10 cellular contexts compared by ENCODE assay signal in genomic region chr2:233857511-233858118, GRCh38. TPM values are rescaled to one million over a fixed set of nuclear protein-coding genes. Genes with fewer than 3 reads are reported as not detected.
A peak's percentile ranks its signal among the peaks of the same experiment; 100 is the strongest.
DNase-seq lines count a peak whose midpoint lies in the region; ATAC-seq and TF ChIP-seq lines count a peak whose summit lies in the region.
"Had no signal": no experiment of that assay in that cellular context is flagged by ENCODE, and none has a peak within 500 bp of the region (broad histone marks: within the 10 kb centered on the region; RNA-seq: fewer than 3 reads in every experiment).

No MANE protein-coding gene starts in this region.

- H3K27ac Mint-ChIP-seq in activated CD8-positive, alpha-beta memory T cell treated with anti-CD3 and anti-CD28 coated beads, Interleukin-2, amount 10 ng/mL, durations not matched to agents 7 days and 5 days: no peak overlapping the region

- no peak overlapping the region for H3K4me3 Mint-ChIP-seq in activated CD8-positive, alpha-beta memory T cell treated with anti-CD3 and anti-CD28 coated beads, Interleukin-2, amount 10 ng/mL, durations not matched to agents 7 days and 5 days

- no peaks in the 10 kb centered on the region for H3K9me3 Mint-ChIP-seq in activated CD8-positive, alpha-beta memory T cell treated with anti-CD3 and anti-CD28 coated beads, Interleukin-2, amount 10 ng/mL, durations not matched to agents 7 days and 5 days (ENCODE audit: low read depth)

- CTCF ChIA-PET in GM10248 (lab: Yijun Ruan, JAX): interaction anchor here (0.7 to 2.5 kb wide), 17 partner anchors 8 to 643 kb away, joined by 3 to 19 read pairs (median 4); partner anchors contain the start of genes MSL3B and TRPM8
- CTCF ChIA-PET in activated CD8-positive, alpha-beta memory T cell treated with anti-CD3 and anti-CD28 coated beads, Interleukin-2, amount 10 ng/mL, durations not matched to agents 7 days and 5 days (lab: Charles Lee): interaction anchor here (0.7 to 2.4 kb wide), 14 partner anchors 8 to 646 kb away, joined by 3 to 10 read pairs (median 4); partner anchors contain the start of genes MSL3B and TRPM8

- H3K36me3 Mint-ChIP-seq in activated CD8-positive, alpha-beta memory T cell treated with anti-CD3 and anti-CD28 coated beads, Interleukin-2, amount 10 ng/mL, durations not matched to agents 7 days and 5 days: peaks cover 14% of the 10 kb centered on the region

- no peak for DNase-seq in GM10248 (ENCODE audit: extremely low spot score)
- peak; percentile 81 for DNase-seq in NCI-H69 (lab: John Stamatoyannopoulos, UW)
- peak; percentile 73 for DNase-seq in activated CD8-positive, alpha-beta memory T cell treated with anti-CD3 and anti-CD28 coated beads, Interleukin-2, amount 10 ng/mL, durations not matched to agents 7 days and 5 days
- no peak for DNase-seq in left ventricle myocardium inferior
- peak; percentile 26 to 51 for DNase-seq in stimulated activated CD4-positive, alpha-beta T cell treated with anti-CD3 and anti-CD28 coated beads, Interleukin-4, amount 100 ng/mL, for 4 hours
- DNase-seq in 8988T: no peak
- DNase-seq in DMS153 treated with DMSO at 0.1 percent for 48 hours (lab: John Stamatoyannopoulos, UW; ENCODE audit: unreplicated experiment): no peak

- no peak for ATAC-seq in activated CD8-positive, alpha-beta memory T cell treated with anti-CD3 and anti-CD28 coated beads, Interleukin-2, amount 10 ng/mL, durations not matched to agents 7 days and 5 days
- no peak for ATAC-seq in GM19397 (IDR thresholded peaks at IDR 0.05; ENCODE audit: unreplicated experiment)
- ATAC-seq: right cardiac atrium had no signal

- no peaks in the 10 kb centered on the region for H3K27me3 Mint-ChIP-seq in activated CD8-positive, alpha-beta memory T cell treated with anti-CD3 and anti-CD28 coated beads, Interleukin-2, amount 10 ng/mL, durations not matched to agents 7 days and 5 days

- H3K27ac ChIP-seq in left ventricle myocardium inferior (replicated peaks): no peak overlapping the region
- H3K27ac ChIP-seq: SJSA1 had no signal

- H3K36me3 ChIP-seq in left ventricle myocardium inferior: no peaks in the 10 kb centered on the region

- POLR2A ChIA-PET in GM10248 (lab: Yijun Ruan, JAX): no interaction called here

- H3K9me3 ChIP-seq in left ventricle myocardium inferior (replicated peaks): no peaks in the 10 kb centered on the region
- H3K9me3 ChIP-seq: SJSA1 had no signal

- H3K27me3 ChIP-seq in left ventricle myocardium inferior (ENCODE audit: low read depth): peaks cover 6% of the 10 kb centered on the region
- H3K27me3 ChIP-seq: SJSA1 had no signal

- H3K4me1 Mint-ChIP-seq in activated CD8-positive, alpha-beta memory T cell treated with anti-CD3 and anti-CD28 coated beads, Interleukin-2, amount 10 ng/mL, durations not matched to agents 7 days and 5 days: peaks cover 22% of the 10 kb centered on the region

- peak; percentile 68 for TF ChIP-seq CTCF in GM10248 (IDR thresholded peaks at IDR 0.05; ENCODE audit: control extremely low read depth, extremely low read depth, low read depth, missing control alignments)
- TF ChIP-seq CTCF in left ventricle myocardium inferior (IDR thresholded peaks at IDR 0.05; ENCODE audit: borderline replicate concordance): peak; percentile 55

- no peak overlapping the region for H3K4me3 ChIP-seq in left ventricle myocardium inferior
- H3K4me3 ChIP-seq: SJSA1 had no signal

- intact Hi-C loops in left ventricle myocardium inferior (cut with micrococcal nuclease): no loop called here

- peaks cover 17% of the 10 kb centered on the region for H3K4me1 ChIP-seq in left ventricle myocardium inferior

RNA-seq across cellular contexts. Expression of gene HJURP, which starts 3.3 kb away (rescaled TPM):
- total RNA-seq in activated CD8-positive, alpha-beta memory T cell treated with anti-CD3 and anti-CD28 coated beads, Interleukin-2, amount 10 ng/mL, durations not matched to agents 7 days and 5 days: 100 to 1,000 TPM; 111 to 145 TPM
- total RNA-seq in left ventricle myocardium inferior: 0.36 TPM

RNA-seq across cellular contexts. Expression of gene TRPM8, which starts 59.6 kb away (rescaled TPM):
- total RNA-seq in activated CD8-positive, alpha-beta memory T cell treated with anti-CD3 and anti-CD28 coated beads, Interleukin-2, amount 10 ng/mL, durations not matched to agents 7 days and 5 days: not detected
- total RNA-seq in left ventricle myocardium inferior: not detected
- total RNA-seq: right cardiac atrium had no signal

Comparison
In these comparisons a context has a peak if more than half of its experiments do, and no peak if none do; other contexts are left out.
1. DNase-seq: peak in NCI-H69 (single experiment), activated CD8-positive, alpha-beta memory T cell treated with anti-CD3 and anti-CD28 coated beads, Interleukin-2, amount 10 ng/mL, durations not matched to agents 7 days and 5 days (single experiment) and stimulated activated CD4-positive, alpha-beta T cell treated with anti-CD3 and anti-CD28 coated beads, Interleukin-4, amount 100 ng/mL, for 4 hours (2 of 2); none in GM10248 (single experiment), left ventricle myocardium inferior (single experiment), 8988T (single experiment) and DMS153 treated with DMSO at 0.1 percent for 48 hours (single experiment).
2. RNA of gene HJURP, which starts 3.3 kb away (total RNA-seq): 111 to 145 TPM in activated CD8-positive, alpha-beta memory T cell treated with anti-CD3 and anti-CD28 coated beads, Interleukin-2, amount 10 ng/mL, durations not matched to agents 7 days and 5 days; 0.36 TPM in left ventricle myocardium inferior (single experiment); every median in the first group is over 10 times any median in the second.